ENCODE assay signal across 8 cellular contexts in genomic region chr4:134610956-134611355, GRCh38.
"Had no signal": no experiment of that assay in that cellular context is flagged by ENCODE, and none has a peak within 500 bp of the region (broad histone marks: within the 10 kb centered on the region; RNA-seq: fewer than 3 reads in every experiment).

No MANE protein-coding gene starts in this region.

- H3K36me3 ChIP-seq: HAP-1 had no signal

- H2AFZ ChIP-seq: GM23338 had no signal

- H3K9me3 Mint-ChIP-seq: HFFc6, IgD-negative memory B cell had no signal

- DNase-seq: H7, HFFc6 had no signal

- H3K4me3 Mint-ChIP-seq: GM23338, HFFc6 had no signal

- ATAC-seq: GM23338, HCT116, HepG2 had no signal

- H3K4me1 Mint-ChIP-seq: GM23338, IgD-negative memory B cell had no signal

- H3K27me3 Mint-ChIP-seq: IgD-negative memory B cell had no signal

- H3K4me3 ChIP-seq: GM23338, HAP-1 had no signal

- FAIRE-seq: HepG2 had no signal

- H3K9me3 ChIP-seq: HAP-1 had no signal

- H3K4me2 ChIP-seq: GM23338 had no signal

- H3K4me1 ChIP-seq: HAP-1 had no signal

- H3K27ac Mint-ChIP-seq: GM23338, HFFc6, IgD-negative memory B cell had no signal

- H3K27ac ChIP-seq: HL-60 had no signal
